Comparison of ENCODE assay signal across 29 cellular contexts in the genomic region with DNA sequence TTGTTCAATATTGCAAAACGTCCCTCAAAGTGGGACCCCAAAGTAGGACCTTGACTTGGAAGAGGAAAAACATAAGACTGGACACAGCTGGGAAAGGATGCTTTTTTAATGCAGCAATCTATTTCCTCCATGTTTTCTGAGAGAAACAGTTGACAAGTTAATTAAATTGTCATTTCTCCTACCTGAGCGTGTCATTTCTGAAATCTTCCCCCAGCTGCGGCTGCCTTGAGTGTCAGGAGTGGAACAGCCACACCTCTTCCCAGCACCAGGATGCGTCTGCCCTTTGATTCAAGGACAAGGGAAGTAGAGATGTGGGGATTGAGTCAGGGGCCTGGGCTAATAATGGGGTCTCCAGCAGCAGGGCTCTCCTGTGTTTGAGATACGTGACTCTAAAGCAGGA.
"Had no signal": no experiment of that assay in that cellular context is flagged by ENCODE, and none has a peak within 500 bp of the region (broad histone marks: within the 10 kb centered on the region; RNA-seq: fewer than 3 reads in every experiment).

No MANE protein-coding gene starts in this region.

- H3K9me3 Mint-ChIP-seq: activated CD4-positive, alpha-beta memory T cell treated with anti-CD3 and anti-CD28 coated beads, Interleukin-2, amount 10 ng/mL, durations not matched to agents 7 days and 5 days; activated CD4-positive, alpha-beta T cell treated with anti-CD3 and anti-CD28 coated beads, Interleukin-2, amount 10 ng/mL, durations not matched to agents 7 days and 5 days; activated naive CD4-positive, alpha-beta T cell treated with anti-CD3 and anti-CD28 coated beads, Interleukin-2, amount 10 ng/mL, durations not matched to agents 7 days and 5 days; activated naive CD8-positive, alpha-beta T cell treated with anti-CD3 and anti-CD28 coated beads, Interleukin-2, amount 10 ng/mL, durations not matched to agents 7 days and 5 days had no signal

- H3K27me3 ChIP-seq: ascending aorta, breast epithelium, cardiac muscle cell, colonic mucosa had no signal

- FAIRE-seq: TTC549 had no signal

- H3K4me3 ChIP-seq: ascending aorta, breast epithelium, cardiac muscle cell, colonic mucosa, esophagus squamous epithelium, gastroesophageal sphincter had no signal

- H3K27ac Mint-ChIP-seq: activated CD4-positive, alpha-beta memory T cell treated with anti-CD3 and anti-CD28 coated beads, Interleukin-2, amount 10 ng/mL, durations not matched to agents 7 days and 5 days; activated CD4-positive, alpha-beta T cell treated with anti-CD3 and anti-CD28 coated beads, Interleukin-2, amount 10 ng/mL, durations not matched to agents 7 days and 5 days; activated naive CD4-positive, alpha-beta T cell treated with anti-CD3 and anti-CD28 coated beads, Interleukin-2, amount 10 ng/mL, durations not matched to agents 7 days and 5 days; activated naive CD4-positive, alpha-beta T cell treated with anti-CD3 and anti-CD28 coated beads, Interleukin-2, amount 50 U/mL, for 72 hours; activated naive CD8-positive, alpha-beta T cell treated with anti-CD3 and anti-CD28 coated beads, Interleukin-2, amount 10 ng/mL, durations not matched to agents 7 days and 5 days; brain; WTC11 had no signal

- H3K4me3 Mint-ChIP-seq: activated CD4-positive, alpha-beta memory T cell treated with anti-CD3 and anti-CD28 coated beads, Interleukin-2, amount 10 ng/mL, durations not matched to agents 7 days and 5 days; activated CD4-positive, alpha-beta T cell treated with anti-CD3 and anti-CD28 coated beads, Interleukin-2, amount 10 ng/mL, durations not matched to agents 7 days and 5 days; activated naive CD4-positive, alpha-beta T cell treated with anti-CD3 and anti-CD28 coated beads, Interleukin-2, amount 10 ng/mL, durations not matched to agents 7 days and 5 days; activated naive CD8-positive, alpha-beta T cell treated with anti-CD3 and anti-CD28 coated beads, Interleukin-2, amount 10 ng/mL, durations not matched to agents 7 days and 5 days; brain; WTC11 had no signal

- H3K4me1 ChIP-seq: ascending aorta, breast epithelium, colonic mucosa, esophagus squamous epithelium, gastroesophageal sphincter had no signal

- DNase-seq: activated CD4-positive, alpha-beta memory T cell treated with anti-CD3 and anti-CD28 coated beads, Interleukin-2, amount 10 ng/mL, durations not matched to agents 7 days and 5 days; activated CD4-positive, alpha-beta T cell treated with anti-CD3 and anti-CD28 coated beads for 1 hour; activated CD4-positive, alpha-beta T cell treated with anti-CD3 and anti-CD28 coated beads for 4 hours; activated CD4-positive, alpha-beta T cell treated with anti-CD3 and anti-CD28 coated beads, Interleukin-2, amount 10 ng/mL, durations not matched to agents 7 days and 5 days; activated CD4-positive, alpha-beta T cell treated with anti-CD3 and anti-CD28 coated beads, Interleukin-2, amount 50 U/mL, for 4 hours; activated CD8-positive, alpha-beta memory T cell treated with anti-CD3 and anti-CD28 coated beads, Interleukin-2, amount 50 U/mL, for 4 hours; activated gamma-delta T cell; activated naive CD4-positive, alpha-beta T cell; activated naive CD4-positive, alpha-beta T cell treated with anti-CD3 and anti-CD28 coated beads, Interleukin-2, amount 10 ng/mL, durations not matched to agents 7 days and 5 days; activated naive CD8-positive, alpha-beta T cell treated with anti-CD3 and anti-CD28 coated beads, Interleukin-2, amount 10 ng/mL, durations not matched to agents 7 days and 5 days; activated T-cell treated with anti-CD3 and anti-CD28 coated beads, Interleukin-2, amount 50 U/mL, for 1 hour; activated T-cell treated with anti-CD3 and anti-CD28 coated beads, Interleukin-2, amount 50 U/mL, for 48 hours; central memory CD4-positive, alpha-beta T cell; cerebellar nuclear complex; colonic mucosa; effector memory CD4-positive, alpha-beta T cell; erythroblast; esophagus squamous epithelium; foreskin melanocyte; T-helper 2 cell had no signal

- H3K36me3 ChIP-seq: ascending aorta, breast epithelium, cardiac muscle cell, colonic mucosa, esophagus squamous epithelium, gastroesophageal sphincter had no signal

- H3K9me3 ChIP-seq: ascending aorta, breast epithelium, colonic mucosa, esophagus squamous epithelium had no signal

- H3K27ac ChIP-seq: ascending aorta, breast epithelium, cardiac muscle cell, colonic mucosa, esophagus squamous epithelium, gastroesophageal sphincter, VCaP had no signal

- H3K4me1 Mint-ChIP-seq: activated CD4-positive, alpha-beta memory T cell treated with anti-CD3 and anti-CD28 coated beads, Interleukin-2, amount 10 ng/mL, durations not matched to agents 7 days and 5 days; activated CD4-positive, alpha-beta T cell treated with anti-CD3 and anti-CD28 coated beads, Interleukin-2, amount 10 ng/mL, durations not matched to agents 7 days and 5 days; activated naive CD4-positive, alpha-beta T cell treated with anti-CD3 and anti-CD28 coated beads, Interleukin-2, amount 10 ng/mL, durations not matched to agents 7 days and 5 days; activated naive CD8-positive, alpha-beta T cell treated with anti-CD3 and anti-CD28 coated beads, Interleukin-2, amount 10 ng/mL, durations not matched to agents 7 days and 5 days; brain had no signal

- H3K36me3 Mint-ChIP-seq: activated naive CD4-positive, alpha-beta T cell treated with anti-CD3 and anti-CD28 coated beads, Interleukin-2, amount 10 ng/mL, durations not matched to agents 7 days and 5 days; activated naive CD8-positive, alpha-beta T cell treated with anti-CD3 and anti-CD28 coated beads, Interleukin-2, amount 10 ng/mL, durations not matched to agents 7 days and 5 days had no signal
